Comparison of ENCODE assay signal across 8 cellular contexts in genomic region chr1:98053471-98054366, GRCh38.
DNase-seq lines count a peak whose midpoint lies in the region; ATAC-seq and TF ChIP-seq lines count a peak whose summit lies in the region.

No MANE protein-coding gene starts in this region.

- peak; percentile 99 for ATAC-seq in GM21528 (IDR thresholded peaks at IDR 0.05; ENCODE audit: low FRiP score, unreplicated experiment)
- ATAC-seq in body of pancreas, result peak; percentile 91
- ATAC-seq in sciatic nerve, result peak; percentile 94

- H3K36me3 Mint-ChIP-seq in T-helper 1 cell treated with Interleukin-12 subunit alpha and Interleukin-12 subunit beta and Interleukin-4 antibody, amounts not matched to agents 30 μg/mL and 1 μg/mL, for 36 hours (ENCODE audit: low read depth), result no peaks in the 10 kb centered on the region

- TF ChIP-seq POLR2A in body of pancreas (IDR thresholded peaks at IDR 0.05), result no peak

- H3K27ac ChIP-seq in body of pancreas, result no peak overlapping the region

- H3K36me3 ChIP-seq in body of pancreas (replicated peaks in 1 of 2; ENCODE audit: insufficient read depth in 1 of 2, low read depth in 2 of 2), result no peaks in the 10 kb centered on the region

- peak; percentile 46 to 94 (median 76) for TF ChIP-seq CTCF in body of pancreas (IDR thresholded peaks at IDR 0.05)

- peak overlapping the region; percentile 78 for H3K4me3 Mint-ChIP-seq in T-helper 1 cell treated with Interleukin-12 subunit alpha and Interleukin-12 subunit beta and Interleukin-4 antibody, amounts not matched to agents 30 μg/mL and 1 μg/mL, for 36 hours

- no peaks in the 10 kb centered on the region for H3K9me3 Mint-ChIP-seq in T-helper 1 cell treated with Interleukin-12 subunit alpha and Interleukin-12 subunit beta and Interleukin-4 antibody, amounts not matched to agents 30 μg/mL and 1 μg/mL, for 36 hours

- intact Hi-C loops in body of pancreas (cut with DNase I), result loop anchor here (10.0 kb wide), 1 partner anchor 1089 kb away; no protein-coding TSS in a partner anchor
- intact Hi-C loops in sciatic nerve (cut with DNase I), result no loop called here

- peaks cover 19% of the 10 kb centered on the region for H3K4me1 Mint-ChIP-seq in T-helper 1 cell treated with Interleukin-12 subunit alpha and Interleukin-12 subunit beta and Interleukin-4 antibody, amounts not matched to agents 30 μg/mL and 1 μg/mL, for 36 hours (ENCODE audit: low read depth)

- H3K27me3 ChIP-seq in body of pancreas, result peaks cover 0 to 27% of the 10 kb centered on the region in 2 donors

- H3K4me3 ChIP-seq in body of pancreas, result peak overlapping the region in 1 of 2 donors; percentile 18
- H3K4me3 ChIP-seq in iPS-11a (ENCODE audit: low read depth, low read length), result peak overlapping the region; percentile 57

- H3K27me3 Mint-ChIP-seq in T-helper 1 cell treated with Interleukin-12 subunit alpha and Interleukin-12 subunit beta and Interleukin-4 antibody, amounts not matched to agents 30 μg/mL and 1 μg/mL, for 36 hours (ENCODE audit: low read depth), result peaks cover 90% of the 10 kb centered on the region

- WGBS in body of pancreas, 2 donors, result 2 to 5% methylated on average over 23 to 81 of the region's 81 CpGs

- DNase-seq in ELR (ENCODE audit: low read depth), result peak; percentile 88
- DNase-seq in HuH-7 (ENCODE audit: low spot score), result peak; percentile 85
- DNase-seq in body of pancreas, result peak; percentile 42 to 64 (median 46)
- peak; percentile 79 for DNase-seq in sciatic nerve (ENCODE audit: low spot score)
- DNase-seq in SW 1271 (lab: John Stamatoyannopoulos, UW), result no peak

- H3K4me1 ChIP-seq in body of pancreas, result peaks cover 13% of the 10 kb centered on the region

- H3K27ac Mint-ChIP-seq in T-helper 1 cell treated with Interleukin-12 subunit alpha and Interleukin-12 subunit beta and Interleukin-4 antibody, amounts not matched to agents 30 μg/mL and 1 μg/mL, for 36 hours, result no peak overlapping the region

- H3K9me3 ChIP-seq in body of pancreas, result no peaks in the 10 kb centered on the region

Comparison
In these comparisons a context has a peak if more than half of its experiments do, and no peak if none do; other contexts are left out.
1. DNase-seq: peak in ELR (single experiment), HuH-7 (single experiment), body of pancreas (4 of 4) and sciatic nerve (single experiment); none in SW 1271 (0 of 2).
2. Peak in every context shown above with its lines, with median percentiles within 50 percentile points of each other: ATAC-seq.